ENCODE assay signal across 1 cellular context in genomic region chr12:93243382-93243688, GRCh38.
TF ChIP-seq lines count a peak whose summit lies in the region.

No MANE protein-coding gene starts in this region.

TF ChIP-seq in IMR-90, 13 proteins besides CTCF, POLR2A, EP300 and RAD21 (continued from another document):
- TF ChIP-seq USF2 (IDR thresholded peaks at IDR 0.05; ENCODE audit: low read depth, low read length): no peak
